1 cellular context compared by ENCODE assay signal in the genomic region with DNA sequence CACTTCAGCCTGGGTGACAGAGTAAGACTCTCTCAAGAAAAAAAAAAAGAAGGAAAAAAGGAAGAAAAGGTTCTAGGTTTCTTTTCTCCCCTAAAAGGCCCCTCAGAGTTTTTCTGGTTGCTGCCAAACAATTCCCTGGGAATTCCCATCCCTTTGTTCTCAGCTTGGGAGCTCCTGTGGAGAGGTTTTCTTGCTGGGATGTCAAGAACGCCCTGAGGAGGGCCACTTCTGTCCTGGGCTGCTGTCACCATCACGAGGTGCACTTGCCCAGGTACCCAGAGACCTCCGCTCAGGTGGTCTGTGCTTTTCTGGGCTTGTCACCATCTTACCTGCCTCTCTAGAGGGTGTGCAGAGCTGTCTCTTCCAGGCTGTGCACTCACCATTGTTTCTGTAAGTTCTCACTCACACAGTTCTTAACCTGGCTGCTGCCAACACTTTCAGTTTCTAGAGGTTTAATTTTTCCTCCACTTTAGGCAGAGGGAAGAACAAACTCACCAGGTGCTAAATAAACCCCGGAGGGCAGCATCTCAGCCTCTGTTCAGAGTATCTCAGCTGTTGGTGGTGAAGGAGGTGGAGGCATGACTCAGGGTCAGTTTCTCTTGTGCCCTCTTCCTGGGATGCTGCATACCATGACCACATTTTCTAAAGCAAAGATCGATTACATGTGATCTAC.
TF ChIP-seq lines count a peak whose summit lies in the region.

No MANE protein-coding gene starts in this region.

TF ChIP-seq in SK-N-SH treated with all-trans-retinoic acid at 6 μM for 48 hours, 23 proteins besides CTCF, POLR2A, EP300 and RAD21 (continued from another document):
- TF ChIP-seq, protein P1, sequence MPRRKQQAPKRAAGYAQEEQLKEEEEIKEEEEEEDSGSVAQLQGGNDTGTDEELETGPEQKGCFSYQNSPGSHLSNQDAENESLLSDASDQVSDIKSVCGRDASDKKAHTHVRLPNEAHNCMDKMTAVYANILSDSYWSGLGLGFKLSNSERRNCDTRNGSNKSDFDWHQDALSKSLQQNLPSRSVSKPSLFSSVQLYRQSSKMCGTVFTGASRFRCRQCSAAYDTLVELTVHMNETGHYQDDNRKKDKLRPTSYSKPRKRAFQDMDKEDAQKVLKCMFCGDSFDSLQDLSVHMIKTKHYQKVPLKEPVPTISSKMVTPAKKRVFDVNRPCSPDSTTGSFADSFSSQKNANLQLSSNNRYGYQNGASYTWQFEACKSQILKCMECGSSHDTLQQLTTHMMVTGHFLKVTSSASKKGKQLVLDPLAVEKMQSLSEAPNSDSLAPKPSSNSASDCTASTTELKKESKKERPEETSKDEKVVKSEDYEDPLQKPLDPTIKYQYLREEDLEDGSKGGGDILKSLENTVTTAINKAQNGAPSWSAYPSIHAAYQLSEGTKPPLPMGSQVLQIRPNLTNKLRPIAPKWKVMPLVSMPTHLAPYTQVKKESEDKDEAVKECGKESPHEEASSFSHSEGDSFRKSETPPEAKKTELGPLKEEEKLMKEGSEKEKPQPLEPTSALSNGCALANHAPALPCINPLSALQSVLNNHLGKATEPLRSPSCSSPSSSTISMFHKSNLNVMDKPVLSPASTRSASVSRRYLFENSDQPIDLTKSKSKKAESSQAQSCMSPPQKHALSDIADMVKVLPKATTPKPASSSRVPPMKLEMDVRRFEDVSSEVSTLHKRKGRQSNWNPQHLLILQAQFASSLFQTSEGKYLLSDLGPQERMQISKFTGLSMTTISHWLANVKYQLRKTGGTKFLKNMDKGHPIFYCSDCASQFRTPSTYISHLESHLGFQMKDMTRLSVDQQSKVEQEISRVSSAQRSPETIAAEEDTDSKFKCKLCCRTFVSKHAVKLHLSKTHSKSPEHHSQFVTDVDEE (CRISPR knock-in tag; IDR thresholded peaks at IDR 0.05) = no peak
- TF ChIP-seq ESRRG (CRISPR knock-in tag; IDR thresholded peaks at IDR 0.05) (no peak), PPARA (CRISPR knock-in tag; IDR thresholded peaks at IDR 0.05; ENCODE audit: borderline replicate concordance) (no peak), ISL1 (CRISPR knock-in tag; IDR thresholded peaks at IDR 0.05) (no peak), ZNF70 (CRISPR knock-in tag; IDR thresholded peaks at IDR 0.05) (no peak), ZNF565 (CRISPR knock-in tag; conservative IDR thresholded peaks at IDR 0.05; ENCODE audit: low read depth) (no peak)
- TF ChIP-seq, protein P2, sequence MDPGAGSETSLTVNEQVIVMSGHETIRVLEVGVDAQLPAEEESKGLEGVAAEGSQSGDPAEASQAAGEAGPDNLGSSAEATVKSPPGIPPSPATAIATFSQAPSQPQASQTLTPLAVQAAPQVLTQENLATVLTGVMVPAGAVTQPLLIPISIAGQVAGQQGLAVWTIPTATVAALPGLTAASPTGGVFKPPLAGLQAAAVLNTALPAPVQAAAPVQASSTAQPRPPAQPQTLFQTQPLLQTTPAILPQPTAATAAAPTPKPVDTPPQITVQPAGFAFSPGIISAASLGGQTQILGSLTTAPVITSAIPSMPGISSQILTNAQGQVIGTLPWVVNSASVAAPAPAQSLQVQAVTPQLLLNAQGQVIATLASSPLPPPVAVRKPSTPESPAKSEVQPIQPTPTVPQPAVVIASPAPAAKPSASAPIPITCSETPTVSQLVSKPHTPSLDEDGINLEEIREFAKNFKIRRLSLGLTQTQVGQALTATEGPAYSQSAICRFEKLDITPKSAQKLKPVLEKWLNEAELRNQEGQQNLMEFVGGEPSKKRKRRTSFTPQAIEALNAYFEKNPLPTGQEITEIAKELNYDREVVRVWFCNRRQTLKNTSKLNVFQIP (CRISPR knock-in tag; IDR thresholded peaks at IDR 0.05; ENCODE audit: borderline replicate concordance, low read depth) = no peak
- TF ChIP-seq, protein P3, sequence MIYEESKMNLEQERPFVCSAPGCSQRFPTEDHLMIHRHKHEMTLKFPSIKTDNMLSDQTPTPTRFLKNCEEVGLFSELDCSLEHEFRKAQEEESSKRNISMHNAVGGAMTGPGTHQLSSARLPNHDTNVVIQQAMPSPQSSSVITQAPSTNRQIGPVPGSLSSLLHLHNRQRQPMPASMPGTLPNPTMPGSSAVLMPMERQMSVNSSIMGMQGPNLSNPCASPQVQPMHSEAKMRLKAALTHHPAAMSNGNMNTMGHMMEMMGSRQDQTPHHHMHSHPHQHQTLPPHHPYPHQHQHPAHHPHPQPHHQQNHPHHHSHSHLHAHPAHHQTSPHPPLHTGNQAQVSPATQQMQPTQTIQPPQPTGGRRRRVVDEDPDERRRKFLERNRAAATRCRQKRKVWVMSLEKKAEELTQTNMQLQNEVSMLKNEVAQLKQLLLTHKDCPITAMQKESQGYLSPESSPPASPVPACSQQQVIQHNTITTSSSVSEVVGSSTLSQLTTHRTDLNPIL (CRISPR knock-in tag; IDR thresholded peaks at IDR 0.05; ENCODE audit: low read depth) = no peak
